In genomic region chr6:71288228-71289038, GRCh38 we compare ENCODE assay signal across 8 cellular contexts. TPM values are rescaled to one million over a fixed set of nuclear protein-coding genes. Genes with fewer than 3 reads are reported as not detected.
DNase-seq lines count a peak whose midpoint lies in the region; ATAC-seq, FAIRE-seq and TF ChIP-seq lines count a peak whose summit lies in the region.

Gene OGFRL1, plus strand, starts transcription at chr6:71288811. Its CDS starts 126 bp downstream, at chr6:71288937.

- H3K36me3 ChIP-seq in psoas muscle (ENCODE audit: insufficient read depth in 1 of 2, low read depth in 1 of 2) = peaks cover 0 to 3% of the 10 kb centered on the region in 2 donors

- no peaks in the 10 kb centered on the region for H3K9me3 ChIP-seq in psoas muscle

- TF ChIP-seq CTCF in GM13977 (IDR thresholded peaks at IDR 0.05; ENCODE audit: extremely low read depth, insufficient read depth, missing control alignments) (no peak), psoas muscle (IDR thresholded peaks at IDR 0.05) (peak; percentile 46)

- peak within 1 kb of the TSS; percentile 79 for H3K27ac ChIP-seq in psoas muscle

- intact Hi-C loops in left ventricle myocardium superior (cut with micrococcal nuclease) (no loop called here), psoas muscle (cut with DNase I) (no loop called here)

- ATAC-seq in HG02763 (IDR thresholded peaks at IDR 0.05; ENCODE audit: unreplicated experiment) (peak; percentile 88), left ventricle myocardium superior (peak; percentile 98), psoas muscle (peak; percentile 92 to 95 (median 93))

- peak within 1 kb of the TSS; percentile 76 for H3K4me3 ChIP-seq in psoas muscle

- FAIRE-seq in urothelium cell line (lab: Jason Lieb, UNC) = peak; percentile 90

- peaks cover 27% of the 10 kb centered on the region for H3K4me1 ChIP-seq in psoas muscle

- in situ Hi-C loops in GM13977 (cut with MboI; ENCODE audit: low pct_unique_long_range_greater_than_20kb, low sequenced_read_pairs, unreplicated experiment) = no loop called here

- H3K27me3 ChIP-seq in psoas muscle (ENCODE audit: insufficient read depth in 3 of 3, low read length in 2 of 3) = no peaks in the 10 kb centered on the region

- WGBS in psoas muscle, 3 donors = 0 to 1% (median 1%) methylated on average over 30 to 79 of the region's 79 CpGs

- DNase-seq in GM13977 (ENCODE audit: low spot score) (peak; percentile 87), NCI-H146 (lab: John Stamatoyannopoulos, UW) (peak; percentile 93), T-helper 1 cell (peak; percentile 37 to 76 (median 55)), amygdala (lab: John Stamatoyannopoulos, UW) (peak in 49 of 56 donors; percentile 14 to 83 (median 58)), left ventricle myocardium superior (peak; percentile 90), psoas muscle (peak; percentile 83 to 88), urothelium cell line (ENCODE audit: low spot score) (peak; percentile 96)

RNA-seq across cellular contexts. Expression of gene OGFRL1, which starts in this region (rescaled TPM):
- total RNA-seq in left ventricle myocardium superior (10.0 TPM), psoas muscle (1 to 10 TPM; 5.8 to 7.7 (median 7.1) TPM)
- 1 to 10 TPM; 2.0 to 4.3 (median 2.4) TPM for polyA plus RNA-seq in psoas muscle

Comparison
In these comparisons a context has a peak if more than half of its experiments do, and no peak if none do; other contexts are left out.
1. Peak in every context shown above with its lines: DNase-seq, ATAC-seq, H3K4me3 ChIP-seq and H3K27ac ChIP-seq.